In genomic region chr7:116353614-116354013, GRCh38 we compare ENCODE assay signal across 12 cellular contexts.
DNase-seq lines count a peak whose midpoint lies in the region; ATAC-seq, FAIRE-seq and TF ChIP-seq lines count a peak whose summit lies in the region.
"Had no signal": no experiment of that assay in that cellular context is flagged by ENCODE, and none has a peak within 500 bp of the region (broad histone marks: within the 10 kb centered on the region; RNA-seq: fewer than 3 reads in every experiment).

No MANE protein-coding gene starts in this region.

- no peaks in the 10 kb centered on the region; the same call in 1 of the 2 replicates for H3K36me3 Mint-ChIP-seq in WTC11
- no peaks in the 10 kb centered on the region for H3K36me3 Mint-ChIP-seq in activated naive CD8-positive, alpha-beta T cell treated with anti-CD3 and anti-CD28 coated beads, Interleukin-2, amount 50 U/mL, for 24 hours (ENCODE audit: low read depth)
- H3K36me3 Mint-ChIP-seq: CD8-positive, alpha-beta T cell had no signal

- no peaks in the 10 kb centered on the region for H3K36me3 ChIP-seq in heart left ventricle

- peaks cover 9% of the 10 kb centered on the region for H3K9me3 Mint-ChIP-seq in WTC11
- no peaks in the 10 kb centered on the region for H3K9me3 Mint-ChIP-seq in activated naive CD8-positive, alpha-beta T cell treated with anti-CD3 and anti-CD28 coated beads, Interleukin-2, amount 50 U/mL, for 24 hours
- H3K9me3 Mint-ChIP-seq: CD8-positive, alpha-beta T cell; T-helper 1 cell treated with Interleukin-12 subunit alpha and Interleukin-12 subunit beta and Interleukin-4 antibody, amounts not matched to agents 30 μg/mL and 1 μg/mL, for 36 hours had no signal

- H3K9me3 ChIP-seq in heart left ventricle, result no peaks in the 10 kb centered on the region

- ATAC-seq in WTC11 (no peak), heart left ventricle (peak; percentile 42 to 67 (median 52)), sciatic nerve (peak; percentile 4)
- ATAC-seq in activated naive CD8-positive, alpha-beta T cell treated with anti-CD3 and anti-CD28 coated beads, Interleukin-2, amount 50 U/mL, for 24 hours, result no peak
- ATAC-seq: activated T-cell treated with anti-CD3 and anti-CD28 coated beads, Interleukin-2, amount 50 U/mL, for 72 hours; CD8-positive, alpha-beta T cell had no signal

- WGBS in heart left ventricle, 4 donors, result 15 to 32% (median 19%) methylated on average over 2 of the region's 2 CpGs

- H3K4me3 ChIP-seq in heart left ventricle, result peak overlapping the region in 3 of 12 donors; percentile 2 to 28 (median 27)

- TF ChIP-seq CTCF in WTC11 (IDR thresholded peaks at IDR 0.05) (no peak), heart left ventricle (IDR thresholded peaks at IDR 0.05) (no peak)

- POLR2A ChIA-PET in WTC11 (lab: Charles Lee), result no interaction called here

- no peak for TF ChIP-seq POLR2A in heart left ventricle (IDR thresholded peaks at IDR 0.05)

- H3K4me3 Mint-ChIP-seq in WTC11, result no peak overlapping the region
- H3K4me3 Mint-ChIP-seq in activated naive CD8-positive, alpha-beta T cell treated with anti-CD3 and anti-CD28 coated beads, Interleukin-2, amount 50 U/mL, for 24 hours, result no peak overlapping the region
- H3K4me3 Mint-ChIP-seq: activated T-cell treated with anti-CD3 and anti-CD28 coated beads, Interleukin-2, amount 50 U/mL, for 72 hours; CD8-positive, alpha-beta T cell; T-helper 1 cell treated with Interleukin-12 subunit alpha and Interleukin-12 subunit beta and Interleukin-4 antibody, amounts not matched to agents 30 μg/mL and 1 μg/mL, for 36 hours had no signal

- DNase-seq in H4 (ENCODE audit: low spot score) (peak; percentile 35), WTC11 (ENCODE audit: low spot score) (no peak), heart left ventricle (peak in 4 of 5 donors; percentile 57 to 75 (median 68)), sciatic nerve (ENCODE audit: low spot score) (no peak), urothelium cell line (ENCODE audit: low spot score) (no peak), mesenteric fat pad (ENCODE audit: low spot score) (no peak), islet precursor cell (no peak)
- DNase-seq in activated naive CD8-positive, alpha-beta T cell treated with anti-CD3 and anti-CD28 coated beads, Interleukin-2, amount 50 U/mL, for 24 hours, result no peak
- DNase-seq: activated T-cell treated with anti-CD3 and anti-CD28 coated beads, Interleukin-2, amount 50 U/mL, for 72 hours; CD8-positive, alpha-beta T cell; NCI-H146 had no signal

- H3K27me3 Mint-ChIP-seq in WTC11 (ENCODE audit: low read depth), result no peaks in the 10 kb centered on the region
- peaks cover 5% of the 10 kb centered on the region for H3K27me3 Mint-ChIP-seq in activated naive CD8-positive, alpha-beta T cell treated with anti-CD3 and anti-CD28 coated beads, Interleukin-2, amount 50 U/mL, for 24 hours

- FAIRE-seq in urothelium cell line (lab: Jason Lieb, UNC), result no peak

- intact Hi-C loops in heart left ventricle (cut with DNase I), result loop anchor here (1.0 to 10.0 kb wide), 13 partner anchors 39 to 231 kb away; partner anchors contain the start of gene CAV1 (in 5 of the 10)
- intact Hi-C loops in sciatic nerve (cut with DNase I), result no loop called here

- H3K27ac Mint-ChIP-seq in WTC11, result 0 out of 2 replicates have a peak overlapping the region, but pooled peaks have one; percentile 5
- H3K27ac Mint-ChIP-seq in activated naive CD8-positive, alpha-beta T cell treated with anti-CD3 and anti-CD28 coated beads, Interleukin-2, amount 50 U/mL, for 24 hours, result no peak overlapping the region
- H3K27ac Mint-ChIP-seq: activated T-cell treated with anti-CD3 and anti-CD28 coated beads, Interleukin-2, amount 50 U/mL, for 72 hours; CD8-positive, alpha-beta T cell; T-helper 1 cell treated with Interleukin-12 subunit alpha and Interleukin-12 subunit beta and Interleukin-4 antibody, amounts not matched to agents 30 μg/mL and 1 μg/mL, for 36 hours had no signal

- H3K4me1 ChIP-seq in heart left ventricle, result peaks cover 3 to 64% (median 52%) of the 10 kb centered on the region in 12 donors

- CTCF ChIA-PET in WTC11 (lab: Charles Lee), result no interaction called here

- H3K27me3 ChIP-seq in heart left ventricle, result no peaks in the 10 kb centered on the region

- peak overlapping the region; percentile 78 to 95 (median 86) for H3K27ac ChIP-seq in heart left ventricle

- peaks cover 9% of the 10 kb centered on the region for H3K4me1 Mint-ChIP-seq in WTC11
- H3K4me1 Mint-ChIP-seq in activated naive CD8-positive, alpha-beta T cell treated with anti-CD3 and anti-CD28 coated beads, Interleukin-2, amount 50 U/mL, for 24 hours, result no peaks in the 10 kb centered on the region

TF ChIP-seq in WTC11, 78 proteins besides CTCF, POLR2A, EP300 and RAD21 (continues in another document):
- TF ChIP-seq ZNF416 (CRISPR knock-in tag; IDR thresholded peaks at IDR 0.05) (no peak), FOXJ3 (CRISPR knock-in tag; IDR thresholded peaks at IDR 0.05; ENCODE audit: borderline replicate concordance) (no peak), TP53 (CRISPR knock-in tag; IDR thresholded peaks at IDR 0.05) (no peak), TEAD1 (CRISPR knock-in tag; IDR thresholded peaks at IDR 0.05) (no peak), ERG (CRISPR knock-in tag; IDR thresholded peaks at IDR 0.05) (no peak), SOX15 (CRISPR knock-in tag; IDR thresholded peaks at IDR 0.05) (no peak), ELF4 (CRISPR knock-in tag; IDR thresholded peaks at IDR 0.05; ENCODE audit: low read depth) (no peak), FOXP4 (CRISPR knock-in tag; IDR thresholded peaks at IDR 0.05) (no peak), ZNF219 (CRISPR knock-in tag; IDR thresholded peaks at IDR 0.05; ENCODE audit: borderline replicate concordance) (no peak), ZNF532 (CRISPR knock-in tag; IDR thresholded peaks at IDR 0.05; ENCODE audit: borderline replicate concordance) (no peak)
- TF ChIP-seq, protein P1, sequence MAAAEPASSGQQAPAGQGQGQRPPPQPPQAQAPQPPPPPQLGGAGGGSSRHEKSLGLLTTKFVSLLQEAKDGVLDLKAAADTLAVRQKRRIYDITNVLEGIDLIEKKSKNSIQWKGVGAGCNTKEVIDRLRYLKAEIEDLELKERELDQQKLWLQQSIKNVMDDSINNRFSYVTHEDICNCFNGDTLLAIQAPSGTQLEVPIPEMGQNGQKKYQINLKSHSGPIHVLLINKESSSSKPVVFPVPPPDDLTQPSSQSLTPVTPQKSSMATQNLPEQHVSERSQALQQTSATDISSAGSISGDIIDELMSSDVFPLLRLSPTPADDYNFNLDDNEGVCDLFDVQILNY (CRISPR knock-in tag; IDR thresholded peaks at IDR 0.05), result no peak

Comparison
In these comparisons a context has a peak if more than half of its experiments do, and no peak if none do; other contexts are left out.
1. DNase-seq: peak in H4 (single experiment) and heart left ventricle (4 of 5); none in WTC11 (single experiment), sciatic nerve (single experiment), activated naive CD8-positive, alpha-beta T cell treated with anti-CD3 and anti-CD28 coated beads, Interleukin-2, amount 50 U/mL, for 24 hours (single experiment), urothelium cell line (single experiment), mesenteric fat pad (single experiment) and islet precursor cell (single experiment).
2. ATAC-seq: peak in heart left ventricle (4 of 4) and sciatic nerve (single experiment); none in WTC11 (single experiment) and activated naive CD8-positive, alpha-beta T cell treated with anti-CD3 and anti-CD28 coated beads, Interleukin-2, amount 50 U/mL, for 24 hours (single experiment).